17 cellular contexts compared by ENCODE assay signal in genomic region chr7:116446179-116446855, GRCh38. TPM values are rescaled to one million over a fixed set of nuclear protein-coding genes. Genes with fewer than 3 reads are reported as not detected.
DNase-seq lines count a peak whose midpoint lies in the region; ATAC-seq and TF ChIP-seq lines count a peak whose summit lies in the region.
"Had no signal": no experiment of that assay in that cellular context is flagged by ENCODE, and none has a peak within 500 bp of the region (broad histone marks: within the 10 kb centered on the region; RNA-seq: fewer than 3 reads in every experiment).

No MANE protein-coding gene starts in this region.

- H3K79me2 ChIP-seq in SK-N-SH (ENCODE audit: insufficient read depth): no peaks in the 10 kb centered on the region

- H3K4me1 ChIP-seq in SK-N-SH (ENCODE audit: control insufficient read depth in 1 of 2, insufficient read depth in 2 of 2, low read depth in 1 of 2, low read length in 1 of 2) (peaks cover 4 to 69% of the 10 kb centered on the region in 2 experiments), subcutaneous abdominal adipose tissue (ENCODE audit: control insufficient read depth in 5 of 5, insufficient read depth in 5 of 5, low read length in 5 of 5) (peaks cover 0 to 18% (median 9%) of the 10 kb centered on the region in 5 donors)

- H3K9me3 ChIP-seq in SK-N-SH (no peaks in the 10 kb centered on the region), subcutaneous abdominal adipose tissue (ENCODE audit: control insufficient read depth in 5 of 5, low read length in 5 of 5) (no peaks in the 10 kb centered on the region)

- H3K9ac ChIP-seq in SK-N-SH (0 out of 2 replicates have a peak overlapping the region, but pooled peaks have one; percentile 5), subcutaneous abdominal adipose tissue (ENCODE audit: low read length in 5 of 5) (no peak overlapping the region)

- H3K4me3 ChIP-seq in SK-N-SH (ENCODE audit: low read depth in 2 of 2, low read length in 1 of 2): no peak overlapping the region
- H3K4me3 ChIP-seq in fibroblast of mammary gland (ENCODE audit: control insufficient read depth, low read depth, low read length): no peak overlapping the region
- peak overlapping the region in 1 of 5 donors; percentile 22 for H3K4me3 ChIP-seq in subcutaneous abdominal adipose tissue (ENCODE audit: low read depth in 1 of 5, low read length in 5 of 5)

- TF ChIP-seq CTCF in SK-N-SH (IDR thresholded peaks at IDR 0.05) (no peak), fibroblast of mammary gland (conservative IDR thresholded peaks at IDR 0.05; ENCODE audit: control insufficient read depth, insufficient read depth, low read depth, low read length) (no peak), GM10248 (IDR thresholded peaks at IDR 0.05; ENCODE audit: control extremely low read depth, extremely low read depth, low read depth, missing control alignments) (no peak)

- no peaks in the 10 kb centered on the region for H3K36me3 ChIP-seq in SK-N-SH (replicated peaks in 1 of 2; ENCODE audit: control insufficient read depth in 1 of 2, insufficient read depth in 2 of 2, low read length in 1 of 2)
- no peaks in the 10 kb centered on the region for H3K36me3 ChIP-seq in subcutaneous abdominal adipose tissue (ENCODE audit: control insufficient read depth in 5 of 5, insufficient read depth in 5 of 5, low read length in 5 of 5)

- WGBS in SK-N-SH (ENCODE audit: low lambda C conversion rate): 47% methylated on average over 5 of the region's 5 CpGs

- peak overlapping the region; percentile 67 for H2AFZ ChIP-seq in SK-N-SH (ENCODE audit: low read depth)

- no peaks in the 10 kb centered on the region for H3K9me2 ChIP-seq in SK-N-SH

- no peak for ATAC-seq in GM21529 (IDR thresholded peaks at IDR 0.05; ENCODE audit: unreplicated experiment)
- no peak for ATAC-seq in GM21825 (IDR thresholded peaks at IDR 0.05; ENCODE audit: unreplicated experiment)
- ATAC-seq: naive thymus-derived CD8-positive, alpha-beta T cell had no signal

- DNase-seq in EH (ENCODE audit: low read depth) (peak; percentile 31), SK-N-SH (no peak), fibroblast of mammary gland (ENCODE audit: low read depth) (peak; percentile 47), GM10248 (ENCODE audit: extremely low spot score) (no peak), HuH-7 (ENCODE audit: low spot score) (no peak)
- DNase-seq: activated effector memory CD4-positive, alpha-beta T cell treated with Interleukin-2 at 50 U/mL for 16 hours; amniotic stem cell; CD4-positive, alpha-beta memory T cell; DMS79 treated with DMSO at 0.1 percent for 48 hours; head of caudate nucleus; naive thymus-derived CD8-positive, alpha-beta T cell; NCI-H187; NK-92 treated with Interleukin-12 subunit alpha and Interleukin-12 subunit beta, amount 100 ng/mL, for 24 hours; T-helper 1 cell had no signal

- no peaks in the 10 kb centered on the region for H4K20me1 ChIP-seq in SK-N-SH (ENCODE audit: insufficient read depth)

- no peak for TF ChIP-seq EP300 in SK-N-SH (IDR thresholded peaks at IDR 0.05; ENCODE audit: borderline replicate concordance in 1 of 2, low read depth in 1 of 2, low read length in 1 of 2)

- H3K27ac ChIP-seq in SK-N-SH (ENCODE audit: low read depth in 2 of 2, low read length in 1 of 2) (peak overlapping the region in 1 of 2 experiments; percentile 64; a peak in 2 of 4 replicates), subcutaneous abdominal adipose tissue (ENCODE audit: low read depth, low read length) (peak overlapping the region; percentile 63)

- 0 out of 2 replicates have a peak overlapping the region, but pooled peaks have one; percentile 1 for H3K4me2 ChIP-seq in SK-N-SH

- H3K27me3 ChIP-seq in SK-N-SH (ENCODE audit: insufficient read depth) (no peaks in the 10 kb centered on the region), subcutaneous abdominal adipose tissue (ENCODE audit: control insufficient read depth in 5 of 5, insufficient read depth in 4 of 5, low read length in 5 of 5) (no peaks in the 10 kb centered on the region)

- no peak for TF ChIP-seq RAD21 in SK-N-SH (IDR thresholded peaks at IDR 0.05; ENCODE audit: low read length)

- CTCF ChIA-PET in SK-N-SH (lab: Yijun Ruan, JAX) (interaction anchor here (1.4 kb wide), 1 partner anchor 9 kb away, joined by 4 read pairs; no protein-coding TSS in a partner anchor), GM10248 (lab: Yijun Ruan, JAX) (no interaction called here)

- peaks cover 47% of the 10 kb centered on the region for H3F3A ChIP-seq in SK-N-SH (replicated peaks; ENCODE audit: insufficient read depth)

- POLR2A ChIA-PET in SK-N-SH (lab: Yijun Ruan, JAX): no interaction called here
- POLR2A ChIA-PET in GM10248 (lab: Yijun Ruan, JAX): no interaction called here

TF ChIP-seq in SK-N-SH, 30 proteins besides CTCF, POLR2A, EP300 and RAD21:
- TF ChIP-seq, protein P1, sequence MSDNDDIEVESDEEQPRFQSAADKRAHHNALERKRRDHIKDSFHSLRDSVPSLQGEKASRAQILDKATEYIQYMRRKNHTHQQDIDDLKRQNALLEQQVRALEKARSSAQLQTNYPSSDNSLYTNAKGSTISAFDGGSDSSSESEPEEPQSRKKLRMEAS (IDR thresholded peaks at IDR 0.05; ENCODE audit: low read depth): no peak
- TF ChIP-seq MXI1 (IDR thresholded peaks at IDR 0.05; ENCODE audit: low read depth, low read length): no peak
- TF ChIP-seq FOXJ3 (CRISPR knock-in tag; IDR thresholded peaks at IDR 0.05): no peak
- TF ChIP-seq POLR2AphosphoS5 (IDR thresholded peaks at IDR 0.05; ENCODE audit: low read depth, low read length): no peak
- TF ChIP-seq PBX3 (IDR thresholded peaks at IDR 0.05): no peak
- TF ChIP-seq EZH2phosphoT487 (IDR thresholded peaks at IDR 0.05; ENCODE audit: borderline replicate concordance, low read depth): no peak
- no peak for TF ChIP-seq RXRA (IDR thresholded peaks at IDR 0.05; ENCODE audit: borderline replicate concordance, low read depth)
- no peak for TF ChIP-seq ZBTB33 (IDR thresholded peaks at IDR 0.05; ENCODE audit: borderline replicate concordance, low read depth)
TF ChIP-seq in SK-N-SH: peak in this region for 0.

RNA-seq across cellular contexts. Expression of gene CAV2, which starts 53.2 kb away (rescaled TPM):
- polyA plus RNA-seq in SK-N-SH (2012; rRNA removed): 182 and 265 TPM in 2 replicates
- polyA plus RNA-seq in SK-N-SH (2012; cell fraction: cytosol; rRNA removed): 265 and 285 TPM in 2 replicates
- polyA plus RNA-seq in SK-N-SH (2012; cell fraction: nucleus; rRNA removed): 58.7 and 83.4 TPM in 2 replicates
- polyA plus RNA-seq: CD4-positive, alpha-beta memory T cell; naive thymus-derived CD8-positive, alpha-beta T cell had no signal

Comparison
In these comparisons a context has a peak if more than half of its experiments do, and no peak if none do; other contexts are left out.
1. DNase-seq: peak in EH (single experiment) and fibroblast of mammary gland (single experiment); none in SK-N-SH (single experiment), GM10248 (single experiment) and HuH-7 (single experiment).